15 cellular contexts compared by ENCODE assay signal in genomic region chr9:113477661-113478060, GRCh38.
"Had no signal": no experiment of that assay in that cellular context is flagged by ENCODE, and none has a peak within 500 bp of the region (broad histone marks: within the 10 kb centered on the region; RNA-seq: fewer than 3 reads in every experiment).

No MANE protein-coding gene starts in this region.

- H3K27me3 Mint-ChIP-seq: activated CD4-positive, alpha-beta memory T cell treated with anti-CD3 and anti-CD28 coated beads for 36 hours; activated naive CD8-positive, alpha-beta T cell; effector memory CD8-positive, alpha-beta T cell had no signal

- H2AFZ ChIP-seq: parathyroid adenoma had no signal

- H3K27ac ChIP-seq: parathyroid adenoma, tibial nerve had no signal

- ATAC-seq: effector memory CD8-positive, alpha-beta T cell; left colon; SK-N-SH treated with all-trans-retinoic acid at 6 μM for 48 hours; stimulated activated naive B cell treated with anti-CD40 and anti-IgM and Interleukin-4, amounts not matched to agents 10 μg/mL and 1 μg/mL and 100 μg/mL, for 72 hours had no signal

- H3K9me3 Mint-ChIP-seq: activated CD4-positive, alpha-beta memory T cell treated with anti-CD3 and anti-CD28 coated beads for 36 hours; effector memory CD8-positive, alpha-beta T cell; mesothelial cell of epicardium; stimulated activated naive B cell treated with anti-CD40 and anti-IgM and Interleukin-4, amounts not matched to agents 10 μg/mL and 1 μg/mL and 100 μg/mL, for 72 hours had no signal

- H3K27me3 ChIP-seq: tibial nerve had no signal

- H3K27ac Mint-ChIP-seq: activated CD4-positive, alpha-beta memory T cell treated with anti-CD3 and anti-CD28 coated beads for 36 hours; activated naive CD8-positive, alpha-beta T cell; effector memory CD8-positive, alpha-beta T cell; mesothelial cell of epicardium; stimulated activated naive B cell treated with anti-CD40 and anti-IgM and Interleukin-4, amounts not matched to agents 10 μg/mL and 1 μg/mL and 100 μg/mL, for 72 hours had no signal

- H3K9me3 ChIP-seq: tibial nerve had no signal

- DNase-seq: activated CD4-positive, alpha-beta memory T cell treated with anti-CD3 and anti-CD28 coated beads for 36 hours; activated CD4-positive, alpha-beta T cell treated with anti-CD3 and anti-CD28 coated beads for 1 hour; activated gamma-delta T cell treated with Interleukin-2 at 50 U/mL for 16 hours; dermis blood vessel endothelial cell; effector memory CD8-positive, alpha-beta T cell; stimulated activated CD4-positive, alpha-beta T cell treated with anti-CD3 and anti-CD28 coated beads, Interleukin-2, amount 100 ng/mL, for 48 hours; stimulated activated naive B cell treated with anti-CD40 and anti-IgM and Interleukin-4, amounts not matched to agents 10 μg/mL and 1 μg/mL and 100 μg/mL, for 72 hours; T-helper 1 cell had no signal

- H3K9ac ChIP-seq: parathyroid adenoma had no signal

- H3K4me1 Mint-ChIP-seq: stimulated activated naive B cell treated with anti-CD40 and anti-IgM and Interleukin-4, amounts not matched to agents 10 μg/mL and 1 μg/mL and 100 μg/mL, for 72 hours had no signal

- H3K79me2 ChIP-seq: parathyroid adenoma had no signal

- H3K4me1 ChIP-seq: parathyroid adenoma, tibial nerve had no signal

- H3K4me3 Mint-ChIP-seq: activated CD4-positive, alpha-beta memory T cell treated with anti-CD3 and anti-CD28 coated beads for 36 hours; activated naive CD8-positive, alpha-beta T cell; effector memory CD8-positive, alpha-beta T cell; mesothelial cell of epicardium; stimulated activated naive B cell treated with anti-CD40 and anti-IgM and Interleukin-4, amounts not matched to agents 10 μg/mL and 1 μg/mL and 100 μg/mL, for 72 hours had no signal

- H3K36me3 ChIP-seq: tibial nerve had no signal

- H3K4me3 ChIP-seq: lung, tibial nerve had no signal

- H3K36me3 Mint-ChIP-seq: activated CD4-positive, alpha-beta memory T cell treated with anti-CD3 and anti-CD28 coated beads for 36 hours; activated naive CD8-positive, alpha-beta T cell; mesothelial cell of epicardium; stimulated activated naive B cell treated with anti-CD40 and anti-IgM and Interleukin-4, amounts not matched to agents 10 μg/mL and 1 μg/mL and 100 μg/mL, for 72 hours had no signal
